In genomic region chr14:89793367-89793716, GRCh38 we compare ENCODE assay signal across 20 cellular contexts.
A peak's percentile ranks its signal among the peaks of the same experiment; 100 is the strongest.
DNase-seq lines count a peak whose midpoint lies in the region; ATAC-seq and TF ChIP-seq lines count a peak whose summit lies in the region.
"Had no signal": no experiment of that assay in that cellular context is flagged by ENCODE, and none has a peak within 500 bp of the region (broad histone marks: within the 10 kb centered on the region; RNA-seq: fewer than 3 reads in every experiment).

No MANE protein-coding gene starts in this region.

- no peak overlapping the region for H3K4me2 ChIP-seq in mesenchymal stem cell (ENCODE audit: low read length, poor library complexity, severe bottlenecking)

- H3K4me1 ChIP-seq in right cardiac atrium (ENCODE audit: control insufficient read depth, insufficient read depth, low read length): peaks cover 4% of the 10 kb centered on the region
- no peaks in the 10 kb centered on the region for H3K4me1 ChIP-seq in mesenchymal stem cell (ENCODE audit: control insufficient read depth, insufficient read depth, low read depth, low read length)
- peaks cover 3 to 23% (median 21%) of the 10 kb centered on the region in 5 donors for H3K4me1 ChIP-seq in subcutaneous abdominal adipose tissue (ENCODE audit: control insufficient read depth in 5 of 5, insufficient read depth in 5 of 5, low read length in 5 of 5)
- H3K4me1 ChIP-seq: Peyer's patch had no signal

- no peaks in the 10 kb centered on the region for H3K9me3 ChIP-seq in right cardiac atrium (ENCODE audit: control insufficient read depth, low read length)
- no peaks in the 10 kb centered on the region for H3K9me3 ChIP-seq in mesenchymal stem cell (ENCODE audit: control insufficient read depth, low read length)
- no peaks in the 10 kb centered on the region for H3K9me3 ChIP-seq in subcutaneous abdominal adipose tissue (ENCODE audit: control insufficient read depth in 5 of 5, low read length in 5 of 5)
- H3K9me3 ChIP-seq: Peyer's patch had no signal

- no peak overlapping the region for H2BK12ac ChIP-seq in mesenchymal stem cell (ENCODE audit: low read length in 2 of 2)

- no peak overlapping the region for H2AK5ac ChIP-seq in mesenchymal stem cell (ENCODE audit: low read length, severe bottlenecking)

- POLR2A ChIA-PET in RWPE1 (lab: Yijun Ruan, JAX; ENCODE audit: low non-redundant PET): no interaction called here

- H3K79me1 ChIP-seq in mesenchymal stem cell (replicated peaks; ENCODE audit: low read length, poor library complexity, severe bottlenecking): no peaks in the 10 kb centered on the region

- intact Hi-C loops in right cardiac atrium (cut with DNase I) (no loop called here), left ventricle myocardium superior (cut with micrococcal nuclease) (no loop called here)

- no peak overlapping the region for H4K8ac ChIP-seq in mesenchymal stem cell (ENCODE audit: low read length)

- WGBS in right cardiac atrium: 78% methylated on average over 2 of the region's 2 CpGs
- WGBS in mesenchymal stem cell: 100% methylated on average over 1 of the region's 2 CpGs

- H3K36me3 ChIP-seq in mesenchymal stem cell (ENCODE audit: control insufficient read depth in 1 of 2, insufficient read depth in 2 of 2, low read depth in 1 of 2, low read length in 2 of 2) (no peaks in the 10 kb centered on the region), subcutaneous abdominal adipose tissue (ENCODE audit: control insufficient read depth in 5 of 5, insufficient read depth in 5 of 5, low read length in 5 of 5) (no peaks in the 10 kb centered on the region)
- H3K36me3 ChIP-seq: Peyer's patch had no signal

- H3K27ac ChIP-seq in right cardiac atrium (ENCODE audit: low read length) (peak overlapping the region; percentile 73), mesenchymal stem cell (ENCODE audit: low read length, poor library complexity, severe bottlenecking) (no peak overlapping the region), subcutaneous abdominal adipose tissue (ENCODE audit: low read depth, low read length) (peak overlapping the region; percentile 80), RWPE1 (no peak overlapping the region)
- H3K27ac ChIP-seq: C4-2B, HL-60, SK-N-MC had no signal

- CTCF ChIA-PET in RWPE1 (lab: Yijun Ruan, JAX): no interaction called here

- no peak for DNase-seq in right cardiac atrium
- DNase-seq in left ventricle myocardium superior: no peak
- no peak for DNase-seq in mesenchymal stem cell
- DNase-seq in RWPE1 (ENCODE audit: low spot score): no peak
- DNase-seq: KBM-7, MM.1S, NCI-H1048, NCI-H1417 treated with DMSO at 0.1 percent for 48 hours, NCI-H187, NCI-H446, NCI-H526, Peyer's patch, SHP77 had no signal

- no peak overlapping the region for H3K18ac ChIP-seq in mesenchymal stem cell (ENCODE audit: low read depth in 1 of 2, low read length in 2 of 2)

- H2BK120ac ChIP-seq in mesenchymal stem cell (ENCODE audit: low read depth, low read length): no peak overlapping the region

- no peak overlapping the region for H3K14ac ChIP-seq in mesenchymal stem cell (ENCODE audit: low read length in 2 of 2)

- H4K91ac ChIP-seq in mesenchymal stem cell (ENCODE audit: low read length): no peak overlapping the region

- no peak for ATAC-seq in right cardiac atrium
- no peak for ATAC-seq in left ventricle myocardium superior
- no peak for ATAC-seq in HG03432 (IDR thresholded peaks at IDR 0.05; ENCODE audit: unreplicated experiment)
- no peak for ATAC-seq in HG03196 (IDR thresholded peaks at IDR 0.05; ENCODE audit: unreplicated experiment)
- ATAC-seq: HepG2 had no signal

- H2BK15ac ChIP-seq in mesenchymal stem cell (ENCODE audit: low read depth, poor library complexity, severe bottlenecking): no peak overlapping the region

- H2AFZ ChIP-seq in mesenchymal stem cell (ENCODE audit: low read depth, low read length): no peak overlapping the region

- H2BK5ac ChIP-seq in mesenchymal stem cell (ENCODE audit: low read depth, low read length, poor library complexity, severe bottlenecking): no peak overlapping the region

- H3K27me3 ChIP-seq in right cardiac atrium (ENCODE audit: control insufficient read depth, insufficient read depth): no peaks in the 10 kb centered on the region
- H3K27me3 ChIP-seq in mesenchymal stem cell (ENCODE audit: control insufficient read depth in 1 of 2, insufficient read depth in 1 of 2, low read length in 2 of 2): no peaks in the 10 kb centered on the region
- no peaks in the 10 kb centered on the region for H3K27me3 ChIP-seq in subcutaneous abdominal adipose tissue (ENCODE audit: control insufficient read depth in 5 of 5, insufficient read depth in 4 of 5, low read length in 5 of 5)
- H3K27me3 ChIP-seq: Peyer's patch had no signal

- H3K23ac ChIP-seq in mesenchymal stem cell (ENCODE audit: low read length in 2 of 2): no peak overlapping the region

- TF ChIP-seq CTCF in RWPE1 (conservative IDR thresholded peaks at IDR 0.05; ENCODE audit: low read depth): no peak

- H3K9ac ChIP-seq in mesenchymal stem cell (ENCODE audit: low read length) (peak overlapping the region; percentile 76), subcutaneous abdominal adipose tissue (ENCODE audit: low read length in 5 of 5) (no peak overlapping the region)

- H3K4me3 ChIP-seq in right cardiac atrium (ENCODE audit: low read length) (no peak overlapping the region), mesenchymal stem cell (ENCODE audit: insufficient read depth in 1 of 2, low read depth in 1 of 2, low read length in 2 of 2) (peak overlapping the region in 1 of 2 experiments; percentile 69), subcutaneous abdominal adipose tissue (ENCODE audit: low read depth in 1 of 5, low read length in 5 of 5) (no peak overlapping the region)
- H3K4me3 ChIP-seq: Peyer's patch, SK-N-MC had no signal

- H3K4ac ChIP-seq in mesenchymal stem cell (ENCODE audit: low read depth in 1 of 2, low read length in 2 of 2): no peak overlapping the region

Comparison
In these comparisons a context has a peak if more than half of its experiments do, and no peak if none do; other contexts are left out.
1. H3K27ac ChIP-seq: peak in right cardiac atrium (single experiment) and subcutaneous abdominal adipose tissue (single experiment); none in mesenchymal stem cell (single experiment) and RWPE1 (single experiment).